1 cellular context compared by ENCODE assay signal in genomic region chr1:17052038-17052437, GRCh38.
TF ChIP-seq lines count a peak whose summit lies in the region.

No MANE protein-coding gene starts in this region.

TF ChIP-seq in A549, 52 proteins besides CTCF, POLR2A, EP300 and RAD21:
- no peak for TF ChIP-seq MAX (IDR thresholded peaks at IDR 0.05)
